In the genomic region with DNA sequence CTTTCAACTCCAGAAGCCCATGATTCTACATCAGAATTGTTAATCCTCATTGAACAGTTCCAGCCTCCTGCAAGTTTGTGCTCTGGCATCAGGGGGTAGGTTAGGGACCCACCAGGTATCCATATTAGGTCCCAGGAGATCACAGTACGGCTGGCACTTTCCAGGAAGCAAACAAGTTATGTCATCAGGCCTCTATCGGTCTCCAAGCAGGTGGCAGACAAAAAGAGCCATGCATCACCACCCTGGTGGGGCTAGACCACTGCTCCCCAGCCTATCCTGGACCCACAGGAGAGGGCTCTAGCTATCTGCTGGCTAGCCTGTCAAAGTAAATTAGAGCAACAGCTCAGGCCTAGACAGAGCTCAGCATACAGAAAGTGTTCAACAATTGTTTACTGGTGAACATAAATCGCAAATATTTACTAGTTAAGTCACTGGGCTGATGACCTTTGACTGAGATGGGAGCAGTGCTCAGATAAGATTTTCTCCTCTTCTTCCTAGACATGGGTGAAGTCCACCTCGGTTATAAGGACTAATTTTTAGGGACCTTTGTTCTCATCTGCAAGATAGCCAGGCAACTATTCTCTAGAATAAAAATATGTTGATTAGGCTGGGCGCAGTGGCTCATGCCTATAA, we compare ENCODE assay signal across 10 cellular contexts. TPM values are rescaled to one million over a fixed set of nuclear protein-coding genes. Genes with fewer than 3 reads are reported as not detected.
DNase-seq lines count a peak whose midpoint lies in the region; ATAC-seq and TF ChIP-seq lines count a peak whose summit lies in the region.
"Had no signal": no experiment of that assay in that cellular context is flagged by ENCODE, and none has a peak within 500 bp of the region (broad histone marks: within the 10 kb centered on the region; RNA-seq: fewer than 3 reads in every experiment).

No MANE protein-coding gene starts in this region.

- no peaks in the 10 kb centered on the region for H3K9me3 Mint-ChIP-seq in osteocyte (ENCODE audit: unreplicated experiment)

- H3K36me3 Mint-ChIP-seq in osteocyte (ENCODE audit: unreplicated experiment), result peaks cover 10% of the 10 kb centered on the region

- DNase-seq in NCI-H2196 (lab: John Stamatoyannopoulos, UW; ENCODE audit: unreplicated experiment), result peak; percentile 19
- DNase-seq in NCI-H2196 treated with DMSO at 0.1 percent for 48 hours (lab: John Stamatoyannopoulos, UW; ENCODE audit: unreplicated experiment), result no peak
- DNase-seq in NCI-H2107 treated with DMSO at 0.1 percent for 48 hours (lab: John Stamatoyannopoulos, UW; ENCODE audit: unreplicated experiment), result peak; percentile 92
- no peak for DNase-seq in dorsolateral prefrontal cortex
- no peak for DNase-seq in osteocyte (ENCODE audit: extremely low spot score, unreplicated experiment)
- DNase-seq in SJCRH30, result no peak
- no peak for DNase-seq in SK-N-SH
- DNase-seq: head of caudate nucleus, KG1 had no signal

- no peaks in the 10 kb centered on the region for H3F3A ChIP-seq in SK-N-SH (replicated peaks; ENCODE audit: insufficient read depth)

- H3K4me1 ChIP-seq in SJCRH30, result peaks cover 42% of the 10 kb centered on the region
- H3K4me1 ChIP-seq in SK-N-SH (ENCODE audit: control insufficient read depth in 1 of 2, insufficient read depth in 2 of 2, low read depth in 1 of 2, low read length in 1 of 2), result peaks cover 13 to 27% of the 10 kb centered on the region in 2 experiments

- H3K27ac ChIP-seq in dorsolateral prefrontal cortex (peak overlapping the region in 32 of 59 donors; percentile 1 to 87 (median 72)), SJCRH30 (no peak overlapping the region), SK-N-SH (ENCODE audit: low read depth in 2 of 2, low read length in 1 of 2) (no peak overlapping the region)

- peak overlapping the region; percentile 95 for H3K27ac Mint-ChIP-seq in osteocyte (ENCODE audit: unreplicated experiment)

- peaks cover 50% of the 10 kb centered on the region for H4K20me1 ChIP-seq in SK-N-SH (ENCODE audit: insufficient read depth)

- TF ChIP-seq CTCF in dorsolateral prefrontal cortex (IDR thresholded peaks at IDR 0.05 in 54 of 56, conservative IDR thresholded peaks at IDR 0.05 in 2 of 56; ENCODE audit: low read depth in 1 of 56, partially characterized antibody in 56 of 56) (no peak), osteocyte (IDR thresholded peaks at IDR 0.05) (no peak), SK-N-SH (IDR thresholded peaks at IDR 0.05) (no peak)

- H3K4me2 ChIP-seq in SK-N-SH, result no peak overlapping the region; the same call in 1 of the 2 replicates

- H3K9ac ChIP-seq in SK-N-SH, result no peak overlapping the region

- peaks cover 100% of the 10 kb centered on the region for H3K79me2 ChIP-seq in SK-N-SH (ENCODE audit: insufficient read depth)

- no peak for TF ChIP-seq EP300 in SK-N-SH (IDR thresholded peaks at IDR 0.05; ENCODE audit: borderline replicate concordance in 1 of 2, low read depth in 1 of 2, low read length in 1 of 2)

- H3K27me3 ChIP-seq in dorsolateral prefrontal cortex (no peaks in the 10 kb centered on the region), SJCRH30 (no peaks in the 10 kb centered on the region), SK-N-SH (ENCODE audit: insufficient read depth) (no peaks in the 10 kb centered on the region)

- CTCF ChIA-PET in SK-N-SH (lab: Yijun Ruan, JAX), result interaction anchor here (0.8 to 46.8 kb wide), 3 partner anchors 10 to 170 kb away, joined by 3 to 1368 read pairs (median 11); no protein-coding TSS in a partner anchor

- no peaks in the 10 kb centered on the region for H3K27me3 Mint-ChIP-seq in osteocyte (ENCODE audit: unreplicated experiment)

- intact Hi-C loops in dorsolateral prefrontal cortex (cut with DNase I), result no loop called here

- no peak for ATAC-seq in GM21528 (IDR thresholded peaks at IDR 0.05; ENCODE audit: low FRiP score, unreplicated experiment)

- H3K4me3 ChIP-seq in dorsolateral prefrontal cortex, result no peak overlapping the region
- no peak overlapping the region for H3K4me3 ChIP-seq in SJCRH30
- H3K4me3 ChIP-seq in SK-N-SH (ENCODE audit: low read depth in 2 of 2, low read length in 1 of 2), result no peak overlapping the region

- H3K36me3 ChIP-seq in SJCRH30, result no peaks in the 10 kb centered on the region
- peaks cover 8 to 20% of the 10 kb centered on the region in 2 experiments for H3K36me3 ChIP-seq in SK-N-SH (replicated peaks in 1 of 2; ENCODE audit: control insufficient read depth in 1 of 2, insufficient read depth in 2 of 2, low read length in 1 of 2)

- peaks cover 66% of the 10 kb centered on the region for H3K4me1 Mint-ChIP-seq in osteocyte (ENCODE audit: unreplicated experiment)

- H3K9me3 ChIP-seq in SJCRH30 (replicated peaks), result no peaks in the 10 kb centered on the region
- no peaks in the 10 kb centered on the region for H3K9me3 ChIP-seq in SK-N-SH

- no peaks in the 10 kb centered on the region for H3K9me2 ChIP-seq in SK-N-SH

- POLR2A ChIA-PET in SK-N-SH (lab: Yijun Ruan, JAX), result no interaction called here

- 80% methylated on average over 4 of the region's 5 CpGs for WGBS in SK-N-SH (ENCODE audit: low lambda C conversion rate)

- no peak overlapping the region for H3K4me3 Mint-ChIP-seq in osteocyte (ENCODE audit: unreplicated experiment)

- no peak for TF ChIP-seq RAD21 in SK-N-SH (IDR thresholded peaks at IDR 0.05; ENCODE audit: low read length)

- no peak overlapping the region for H2AFZ ChIP-seq in SK-N-SH (ENCODE audit: low read depth)

TF ChIP-seq in SK-N-SH, 30 proteins besides CTCF, POLR2A, EP300 and RAD21:
- TF ChIP-seq, protein P1, sequence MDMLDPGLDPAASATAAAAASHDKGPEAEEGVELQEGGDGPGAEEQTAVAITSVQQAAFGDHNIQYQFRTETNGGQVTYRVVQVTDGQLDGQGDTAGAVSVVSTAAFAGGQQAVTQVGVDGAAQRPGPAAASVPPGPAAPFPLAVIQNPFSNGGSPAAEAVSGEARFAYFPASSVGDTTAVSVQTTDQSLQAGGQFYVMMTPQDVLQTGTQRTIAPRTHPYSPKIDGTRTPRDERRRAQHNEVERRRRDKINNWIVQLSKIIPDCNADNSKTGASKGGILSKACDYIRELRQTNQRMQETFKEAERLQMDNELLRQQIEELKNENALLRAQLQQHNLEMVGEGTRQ (IDR thresholded peaks at IDR 0.05; ENCODE audit: borderline replicate concordance, low read depth, low read length), result no peak
- TF ChIP-seq, protein P2, sequence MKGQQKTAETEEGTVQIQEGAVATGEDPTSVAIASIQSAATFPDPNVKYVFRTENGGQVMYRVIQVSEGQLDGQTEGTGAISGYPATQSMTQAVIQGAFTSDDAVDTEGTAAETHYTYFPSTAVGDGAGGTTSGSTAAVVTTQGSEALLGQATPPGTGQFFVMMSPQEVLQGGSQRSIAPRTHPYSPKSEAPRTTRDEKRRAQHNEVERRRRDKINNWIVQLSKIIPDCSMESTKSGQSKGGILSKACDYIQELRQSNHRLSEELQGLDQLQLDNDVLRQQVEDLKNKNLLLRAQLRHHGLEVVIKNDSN (IDR thresholded peaks at IDR 0.05; ENCODE audit: borderline replicate concordance, low read depth), result no peak
- TF ChIP-seq RXRA (IDR thresholded peaks at IDR 0.05; ENCODE audit: borderline replicate concordance, low read depth) (no peak), TCF12 (IDR thresholded peaks at IDR 0.05) (no peak), GABPA (IDR thresholded peaks at IDR 0.05; ENCODE audit: low read depth) (no peak), TEAD4 (IDR thresholded peaks at IDR 0.05; ENCODE audit: borderline replicate concordance, insufficient read depth) (no peak)
- TF ChIP-seq, protein P3, sequence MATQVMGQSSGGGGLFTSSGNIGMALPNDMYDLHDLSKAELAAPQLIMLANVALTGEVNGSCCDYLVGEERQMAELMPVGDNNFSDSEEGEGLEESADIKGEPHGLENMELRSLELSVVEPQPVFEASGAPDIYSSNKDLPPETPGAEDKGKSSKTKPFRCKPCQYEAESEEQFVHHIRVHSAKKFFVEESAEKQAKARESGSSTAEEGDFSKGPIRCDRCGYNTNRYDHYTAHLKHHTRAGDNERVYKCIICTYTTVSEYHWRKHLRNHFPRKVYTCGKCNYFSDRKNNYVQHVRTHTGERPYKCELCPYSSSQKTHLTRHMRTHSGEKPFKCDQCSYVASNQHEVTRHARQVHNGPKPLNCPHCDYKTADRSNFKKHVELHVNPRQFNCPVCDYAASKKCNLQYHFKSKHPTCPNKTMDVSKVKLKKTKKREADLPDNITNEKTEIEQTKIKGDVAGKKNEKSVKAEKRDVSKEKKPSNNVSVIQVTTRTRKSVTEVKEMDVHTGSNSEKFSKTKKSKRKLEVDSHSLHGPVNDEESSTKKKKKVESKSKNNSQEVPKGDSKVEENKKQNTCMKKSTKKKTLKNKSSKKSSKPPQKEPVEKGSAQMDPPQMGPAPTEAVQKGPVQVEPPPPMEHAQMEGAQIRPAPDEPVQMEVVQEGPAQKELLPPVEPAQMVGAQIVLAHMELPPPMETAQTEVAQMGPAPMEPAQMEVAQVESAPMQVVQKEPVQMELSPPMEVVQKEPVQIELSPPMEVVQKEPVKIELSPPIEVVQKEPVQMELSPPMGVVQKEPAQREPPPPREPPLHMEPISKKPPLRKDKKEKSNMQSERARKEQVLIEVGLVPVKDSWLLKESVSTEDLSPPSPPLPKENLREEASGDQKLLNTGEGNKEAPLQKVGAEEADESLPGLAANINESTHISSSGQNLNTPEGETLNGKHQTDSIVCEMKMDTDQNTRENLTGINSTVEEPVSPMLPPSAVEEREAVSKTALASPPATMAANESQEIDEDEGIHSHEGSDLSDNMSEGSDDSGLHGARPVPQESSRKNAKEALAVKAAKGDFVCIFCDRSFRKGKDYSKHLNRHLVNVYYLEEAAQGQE (IDR thresholded peaks at IDR 0.05; ENCODE audit: low read depth, low read length), result no peak

RNA-seq across cellular contexts. Expression of a gene that starts 6.4 kb away (rescaled TPM):
- total RNA-seq in dorsolateral prefrontal cortex, result 1 to 10 TPM in 102 of 120 experiments, under 1 TPM in 18; 0.55 to 5.2 (median 1.7) TPM
- 4.3 and 4.5 TPM in 2 replicates for total RNA-seq in osteocyte
- total RNA-seq in SJCRH30 (2014; rRNA removed; shearing (Covaris generic)), result 2.1 and 2.2 TPM in 2 replicates
- 6.8 and 11.1 TPM in 2 replicates for polyA plus RNA-seq in SK-N-SH (2012; rRNA removed)
- polyA plus RNA-seq in SK-N-SH (2012; cell fraction: cytosol; rRNA removed), result 4.4 and 6.4 TPM in 2 replicates
- polyA plus RNA-seq in SK-N-SH (2012; cell fraction: nucleus; rRNA removed), result 13.2 and 14.3 TPM in 2 replicates

RNA-seq across cellular contexts. Expression of a gene that starts 41.6 kb away (rescaled TPM):
- 10 to 100 TPM in 40 of 120 experiments, 1 to 10 TPM in 80; 3.8 to 21.1 (median 8.4) TPM for total RNA-seq in dorsolateral prefrontal cortex
- total RNA-seq in osteocyte, result not detected in 2 replicates
- total RNA-seq in SJCRH30 (2014; rRNA removed; shearing (Covaris generic)), result not detected in 2 replicates
- 0.02 and 0.03 TPM in 2 replicates for polyA plus RNA-seq in SK-N-SH (2012; rRNA removed)
- polyA plus RNA-seq in SK-N-SH (2012; cell fraction: cytosol; rRNA removed), result 0.01 and 0.09 TPM in 2 replicates
- 0.07 TPM in 1 of 2 replicates, not detected in the other for polyA plus RNA-seq in SK-N-SH (2012; cell fraction: nucleus; rRNA removed)

Comparison
In these comparisons a context has a peak if more than half of its experiments do, and no peak if none do; other contexts are left out.
1. DNase-seq: peak in NCI-H2196 (single experiment) and NCI-H2107 treated with DMSO at 0.1 percent for 48 hours (single experiment); none in NCI-H2196 treated with DMSO at 0.1 percent for 48 hours (single experiment), dorsolateral prefrontal cortex (0 of 10), osteocyte (single experiment), SJCRH30 (0 of 2) and SK-N-SH (single experiment).
2. H3K27ac ChIP-seq: peak in dorsolateral prefrontal cortex (32 of 59); none in SJCRH30 (single experiment) and SK-N-SH (0 of 2).